8 cellular contexts compared by ENCODE assay signal in genomic region chr11:74683279-74683871, GRCh38. TPM values are rescaled to one million over a fixed set of nuclear protein-coding genes. Genes with fewer than 3 reads are reported as not detected.
DNase-seq lines count a peak whose midpoint lies in the region; ATAC-seq, FAIRE-seq and TF ChIP-seq lines count a peak whose summit lies in the region.

No MANE protein-coding gene starts in this region.

- no peaks in the 10 kb centered on the region for H3K27me3 Mint-ChIP-seq in chondrocyte (ENCODE audit: low read depth)

- H3K27ac ChIP-seq in keratinocyte (ENCODE audit: control insufficient read depth, insufficient read depth, low read length), result no peak overlapping the region
- H3K27ac ChIP-seq in smooth muscle cell (ENCODE audit: low read depth), result no peak overlapping the region

- peak overlapping the region; percentile 2 for H3K27ac Mint-ChIP-seq in chondrocyte (ENCODE audit: unreplicated experiment)

- no peak overlapping the region for H3K9ac ChIP-seq in keratinocyte (ENCODE audit: control insufficient read depth, extremely low read depth, insufficient read depth, low read length)
- peak overlapping the region; percentile 40 for H3K9ac ChIP-seq in smooth muscle cell (ENCODE audit: low read depth)

- H2AFZ ChIP-seq in keratinocyte (ENCODE audit: control insufficient read depth, low read length) (no peak overlapping the region), smooth muscle cell (ENCODE audit: low read depth) (no peak overlapping the region)

- H3K9me3 ChIP-seq in keratinocyte (ENCODE audit: control insufficient read depth, low read depth, low read length) (no peaks in the 10 kb centered on the region), smooth muscle cell (replicated peaks; ENCODE audit: low read depth) (no peaks in the 10 kb centered on the region)

- TF ChIP-seq CTCF in chondrocyte (IDR thresholded peaks at IDR 0.05) (peak; percentile 74), keratinocyte (optimal IDR thresholded peaks at IDR 0.05 in 1 of 3, IDR thresholded peaks at IDR 0.05 in 1 of 3, conservative IDR thresholded peaks at IDR 0.05 in 1 of 3; ENCODE audit: extremely low read depth in 1 of 3, insufficient read depth in 2 of 3, low read length in 3 of 3) (peak in 2 of 3 experiments; percentile 23 to 33), smooth muscle cell (IDR thresholded peaks at IDR 0.05; ENCODE audit: borderline replicate concordance, insufficient read depth, poor library complexity, severe bottlenecking) (peak; percentile 37)

- H3K36me3 ChIP-seq in H7 (replicated peaks; ENCODE audit: control insufficient read depth, insufficient read depth, low read length), result no peaks in the 10 kb centered on the region
- no peaks in the 10 kb centered on the region for H3K36me3 ChIP-seq in keratinocyte (ENCODE audit: control insufficient read depth in 2 of 2, extremely low read depth in 1 of 2, insufficient read depth in 2 of 2, low read length in 2 of 2)
- H3K36me3 ChIP-seq in smooth muscle cell (ENCODE audit: low read depth), result no peaks in the 10 kb centered on the region

- H3K4me3 Mint-ChIP-seq in chondrocyte (ENCODE audit: unreplicated experiment), result no peak overlapping the region

- H4K20me1 ChIP-seq in keratinocyte (ENCODE audit: control insufficient read depth, extremely low read depth, insufficient read depth, low read length) (no peaks in the 10 kb centered on the region), smooth muscle cell (ENCODE audit: low read depth) (no peaks in the 10 kb centered on the region)

- DNase-seq in H7 (peak; percentile 89), chondrocyte (ENCODE audit: low spot score) (peak; percentile 54), keratinocyte (ENCODE audit: low read depth, low spot score) (no peak), smooth muscle cell (lab: John Stamatoyannopoulos, UW; ENCODE audit: unreplicated experiment) (no peak)

- WGBS in smooth muscle cell (ENCODE audit: low lambda C conversion rate), result 28% methylated on average over 18 of the region's 59 CpGs

- no peaks in the 10 kb centered on the region for H3K9me3 Mint-ChIP-seq in chondrocyte (ENCODE audit: low read depth)

- no peaks in the 10 kb centered on the region for H3K9me1 ChIP-seq in keratinocyte (ENCODE audit: control insufficient read depth, extremely low read depth, insufficient read depth, low read length)

- H3K36me3 Mint-ChIP-seq in chondrocyte (ENCODE audit: low read depth), result no peaks in the 10 kb centered on the region

- H3K4me1 Mint-ChIP-seq in chondrocyte (ENCODE audit: low read depth), result peaks cover 34% of the 10 kb centered on the region

- FAIRE-seq in keratinocyte (lab: Jason Lieb, UNC), result no peak

- dilution Hi-C loops in keratinocyte (cut with MboI; ENCODE audit: extremely low pct_ligation_motif_present, low sequenced_read_pairs), result no loop called here

- H3K4me1 ChIP-seq in keratinocyte (ENCODE audit: control insufficient read depth, extremely low read depth, insufficient read depth, low read length) (no peaks in the 10 kb centered on the region), smooth muscle cell (ENCODE audit: low read depth) (no peaks in the 10 kb centered on the region)

- H3K4me3 ChIP-seq in H7 (ENCODE audit: insufficient read depth, low read depth, low read length) (peak overlapping the region; percentile 21; the same call in 1 of the 2 replicates), keratinocyte (ENCODE audit: control insufficient read depth in 2 of 3, extremely low read depth in 1 of 3, insufficient read depth in 2 of 3, low read depth in 1 of 3, low read length in 3 of 3) (peak overlapping the region in 1 of 3 experiments; percentile 8), smooth muscle cell (peak overlapping the region; percentile 38)

- peaks cover 7% of the 10 kb centered on the region for H3F3A ChIP-seq in smooth muscle cell (ENCODE audit: low read depth)

- H3K27me3 ChIP-seq in H7 (ENCODE audit: control insufficient read depth, insufficient read depth, low read length) (no peaks in the 10 kb centered on the region), keratinocyte (ENCODE audit: control insufficient read depth, extremely low read depth, insufficient read depth, low read length) (peaks cover 12% of the 10 kb centered on the region), smooth muscle cell (ENCODE audit: low read depth) (no peaks in the 10 kb centered on the region)

- ATAC-seq in HG02623 (IDR thresholded peaks at IDR 0.05; ENCODE audit: unreplicated experiment) (no peak), HG03354 (IDR thresholded peaks at IDR 0.05; ENCODE audit: poor library complexity, severe bottlenecking, unreplicated experiment) (no peak), GM21390 (IDR thresholded peaks at IDR 0.05; ENCODE audit: unreplicated experiment) (no peak), GM18858 (IDR thresholded peaks at IDR 0.05; ENCODE audit: unreplicated experiment) (no peak)

- H3K79me2 ChIP-seq in keratinocyte (ENCODE audit: control insufficient read depth, insufficient read depth, low read length) (no peaks in the 10 kb centered on the region), smooth muscle cell (ENCODE audit: low read depth) (no peaks in the 10 kb centered on the region)

- H3K4me2 ChIP-seq in keratinocyte (ENCODE audit: control insufficient read depth, extremely low read depth, insufficient read depth, low read depth, low read length), result peak overlapping the region; percentile 46
- H3K4me2 ChIP-seq in smooth muscle cell, result peak overlapping the region; percentile 78

RNA-seq across cellular contexts. Expression of gene CHRDL2, which starts 47.9 kb away (rescaled TPM):
- not detected in 2 replicates for total RNA-seq in H7 (2014; rRNA removed; shearing (Covaris generic))
- total RNA-seq in chondrocyte (not detected in 3 replicates), smooth muscle cell (7.3 and 13.8 TPM in 2 replicates)
- polyA plus RNA-seq in keratinocyte (not detected in 3 replicates), smooth muscle cell (71.4 and 98.6 TPM in 2 replicates)
- polyA plus RNA-seq in keratinocyte (2011; ENCODE audit: low read depth), result not detected
- polyA plus RNA-seq in keratinocyte (2011; cell fraction: cytosol; rRNA removed), result not detected in 2 replicates
- polyA plus RNA-seq in keratinocyte (2011; cell fraction: nucleus; rRNA removed), result not detected in 2 replicates
- not detected in 2 replicates for polyA plus RNA-seq in keratinocyte (2012; ENCODE audit: low replicate concordance)
- not detected in 3 replicates for polyA minus RNA-seq in keratinocyte
- not detected for polyA minus RNA-seq in keratinocyte (2011; cell fraction: cytosol; rRNA and poly(A)+ RNA removed)
- not detected in 2 replicates for polyA minus RNA-seq in keratinocyte (2011; cell fraction: nucleus; rRNA and poly(A)+ RNA removed)

Comparison
In these comparisons a context has a peak if more than half of its experiments do, and no peak if none do; other contexts are left out.
1. DNase-seq: peak in H7 (single experiment) and chondrocyte (single experiment); none in keratinocyte (single experiment) and smooth muscle cell (single experiment).
2. Peak in every context shown above with its lines, with median percentiles within 50 percentile points of each other: CTCF ChIP-seq.